27 cellular contexts compared by ENCODE assay signal in genomic region chr7:112740667-112741066, GRCh38.
"Had no signal": no experiment of that assay in that cellular context is flagged by ENCODE, and none has a peak within 500 bp of the region (broad histone marks: within the 10 kb centered on the region; RNA-seq: fewer than 3 reads in every experiment).

No MANE protein-coding gene starts in this region.

- ATAC-seq: effector memory CD8-positive, alpha-beta T cell; esophagus mucosa; gastrocnemius medialis; left cardiac atrium; left lung; left ventricle myocardium superior; mucosa of descending colon had no signal

- FAIRE-seq: endometrium, islet of Langerhans, keratinocyte had no signal

- H3K27me3 Mint-ChIP-seq: dendritic cell treated with granulocyte-macrophage colony-stimulating factor and Interleukin-4, amounts not matched to agents 40 ng/mL and 50 ng/mL, for 4 days had no signal

- H3K36me3 ChIP-seq: colonic mucosa, esophagus squamous epithelium, gastrocnemius medialis, heart right ventricle, left lung, lower lobe of right lung had no signal

- H3K4me3 Mint-ChIP-seq: dendritic cell treated with granulocyte-macrophage colony-stimulating factor and Interleukin-4, amounts not matched to agents 40 ng/mL and 50 ng/mL, for 4 days; effector memory CD8-positive, alpha-beta T cell; endodermal cell; mesothelial cell of epicardium had no signal

- DNase-seq: colonic mucosa; cortex of kidney; effector CD8-positive, alpha-beta T cell; effector memory CD8-positive, alpha-beta T cell; endodermal cell; erythroblast; esophagus squamous epithelium; foreskin fibroblast; foreskin melanocyte; gastrocnemius medialis; glutamatergic neuron; head of caudate nucleus; heart right ventricle; hippocampal formation; left cardiac atrium; left lung; left ventricle myocardium superior; lower lobe of right lung; mesenchymal stem cell; mucosa of descending colon had no signal

- H3K27ac ChIP-seq: colonic mucosa, epithelial cell of prostate, esophagus squamous epithelium, gastrocnemius medialis, heart right ventricle, left lung, lower lobe of right lung had no signal

- H3K4me3 ChIP-seq: colonic mucosa, esophagus squamous epithelium, gastrocnemius medialis, heart right ventricle, left lung, lower lobe of right lung, mucosa of descending colon had no signal

- H3K27me3 ChIP-seq: colonic mucosa, esophagus squamous epithelium, gastrocnemius medialis, heart right ventricle, left lung had no signal

- H3K4me1 ChIP-seq: colonic mucosa, esophagus squamous epithelium, gastrocnemius medialis, left lung, lower lobe of right lung had no signal

- H3K4me1 Mint-ChIP-seq: endodermal cell had no signal

- H3K9me3 ChIP-seq: colonic mucosa, gastrocnemius medialis had no signal

- H3K27ac Mint-ChIP-seq: dendritic cell treated with granulocyte-macrophage colony-stimulating factor and Interleukin-4, amounts not matched to agents 40 ng/mL and 50 ng/mL, for 4 days; effector memory CD8-positive, alpha-beta T cell; endodermal cell; mesothelial cell of epicardium had no signal
